Comparison of ENCODE assay signal across 23 cellular contexts in genomic region chr5:158847772-158848171, GRCh38.
"Had no signal": no experiment of that assay in that cellular context is flagged by ENCODE, and none has a peak within 500 bp of the region (broad histone marks: within the 10 kb centered on the region; RNA-seq: fewer than 3 reads in every experiment).

No MANE protein-coding gene starts in this region.

- H3K36me3 ChIP-seq: breast epithelium, colonic mucosa, heart right ventricle, right lobe of liver, thoracic aorta, upper lobe of left lung had no signal

- H3K9ac ChIP-seq: parathyroid adenoma had no signal

- H3K27me3 ChIP-seq: breast epithelium, colonic mucosa, heart right ventricle, right lobe of liver, upper lobe of left lung had no signal

- H3K79me2 ChIP-seq: parathyroid adenoma had no signal

- H3K27ac Mint-ChIP-seq: activated naive CD8-positive, alpha-beta T cell; activated T-cell treated with anti-CD3 and anti-CD28 coated beads, Interleukin-2, amount 50 U/mL, for 24 hours; activated T-helper 2 cell treated with anti-CD3 and anti-CD28 coated beads, Interferon-gamma antibody, Interleukin-2, Interleukin-4, amounts not matched to agents 10 μg/mL and 5 μg/mL and 100 μg/mL, durations not matched to agents 14 hours and 24 hours and 36 hours; T-cell had no signal

- H3K9me3 ChIP-seq: breast epithelium, colonic mucosa, heart right ventricle, right lobe of liver, thoracic aorta, upper lobe of left lung had no signal

- H3K27me3 Mint-ChIP-seq: activated naive CD8-positive, alpha-beta T cell had no signal

- H3K4me1 Mint-ChIP-seq: central memory CD8-positive, alpha-beta T cell had no signal

- H3K4me3 Mint-ChIP-seq: activated naive CD8-positive, alpha-beta T cell; activated T-cell treated with anti-CD3 and anti-CD28 coated beads, Interleukin-2, amount 50 U/mL, for 24 hours; central memory CD8-positive, alpha-beta T cell; T-cell had no signal

- FAIRE-seq: keratinocyte had no signal

- H3K27ac ChIP-seq: colonic mucosa, epithelial cell of prostate, heart right ventricle, parathyroid adenoma, right lobe of liver, skin epidermis, upper lobe of left lung had no signal

- H3K4me3 ChIP-seq: breast epithelium, colonic mucosa, heart right ventricle, right lobe of liver, skin epidermis, thoracic aorta, upper lobe of left lung had no signal

- H3K36me3 Mint-ChIP-seq: activated naive CD8-positive, alpha-beta T cell; T-cell had no signal

- ATAC-seq: heart right ventricle, left colon, right lobe of liver, T-cell had no signal

- H3K9me3 Mint-ChIP-seq: activated T-cell treated with anti-CD3 and anti-CD28 coated beads, Interleukin-2, amount 50 U/mL, for 24 hours; activated T-helper 2 cell treated with anti-CD3 and anti-CD28 coated beads, Interferon-gamma antibody, Interleukin-2, Interleukin-4, amounts not matched to agents 10 μg/mL and 5 μg/mL and 100 μg/mL, durations not matched to agents 14 hours and 24 hours and 36 hours; central memory CD8-positive, alpha-beta T cell; T-cell had no signal

- H2AFZ ChIP-seq: parathyroid adenoma had no signal

- DNase-seq: activated CD8-positive, alpha-beta memory T cell treated with anti-CD3 and anti-CD28 coated beads for 24 hours; activated CD8-positive, alpha-beta memory T cell treated with anti-CD3 and anti-CD28 coated beads, Interleukin-2, amount 50 U/mL, for 4 hours; activated naive CD4-positive, alpha-beta T cell; activated T-cell treated with anti-CD3 and anti-CD28 coated beads, Interleukin-2, amount 50 U/mL, for 24 hours; colonic mucosa; heart right ventricle; left colon; mesenchymal stem cell; nucleus accumbens; right lobe of liver; stimulated activated CD4-positive, alpha-beta T cell treated with anti-CD3 and anti-CD28 coated beads, Interleukin-2, amount 100 ng/mL, for 24 hours; stimulated activated naive CD4-positive, alpha-beta T cell; T-cell; upper lobe of left lung had no signal

- H3K4me1 ChIP-seq: breast epithelium, colonic mucosa, parathyroid adenoma, right lobe of liver had no signal
